ENCODE assay signal across 26 cellular contexts in genomic region chr10:78811174-78811573, GRCh38.
DNase-seq lines count a peak whose midpoint lies in the region; ATAC-seq, FAIRE-seq and TF ChIP-seq lines count a peak whose summit lies in the region.
"Had no signal": no experiment of that assay in that cellular context is flagged by ENCODE, and none has a peak within 500 bp of the region (broad histone marks: within the 10 kb centered on the region; RNA-seq: fewer than 3 reads in every experiment).

No MANE protein-coding gene starts in this region.

- no peak overlapping the region for H3K4me3 Mint-ChIP-seq in natural killer cell treated with Interleukin-12 subunit alpha and Interleukin-12 subunit beta and Interleukin-15 and Interleukin-18, amount 100 ng/mL, for 72 hours
- H3K4me3 Mint-ChIP-seq in natural killer cell: no peak overlapping the region
- H3K4me3 Mint-ChIP-seq in stimulated activated memory B cell treated with anti-CD40 and anti-IgM and Interleukin-4, amounts not matched to agents 10 μg/mL and 1 μg/mL and 100 μg/mL, for 72 hours: no peak overlapping the region
- H3K4me3 Mint-ChIP-seq: CD4-positive, alpha-beta T cell; HFFc6; IgD-negative memory B cell had no signal

- in situ Hi-C loops in K562 (cut with MboI): no loop called here

- TF ChIP-seq RAD21 in K562 (CRISPR knock-in tag; conservative IDR thresholded peaks at IDR 0.05 in 1 of 2, IDR thresholded peaks at IDR 0.05 in 1 of 2): no peak

- H3K27ac ChIP-seq in K562 (ENCODE audit: extremely low read depth, low read depth, low read length): no peak overlapping the region
- H3K27ac ChIP-seq: A549; BLaER1 treated with 17β-estradiol and CSF1 and Interleukin-3, amounts not matched to agents 10 nM and 100 nM; RWPE1 had no signal

- no peak overlapping the region for H3K9ac ChIP-seq in K562 (ENCODE audit: insufficient read depth in 1 of 2, low read depth in 2 of 2, low read length in 2 of 2)
- H3K9ac ChIP-seq: BLaER1 treated with 17β-estradiol and CSF1 and Interleukin-3, amounts not matched to agents 10 nM and 100 nM had no signal

- no peak overlapping the region for H3K4me2 ChIP-seq in K562 (ENCODE audit: insufficient read depth, low read length)
- H3K4me2 ChIP-seq: A549 had no signal

- TF ChIP-seq EP300 in K562 (IDR thresholded peaks at IDR 0.05; ENCODE audit: low read length): no peak

- TF ChIP-seq CTCF in natural killer cell (IDR thresholded peaks at IDR 0.05) (no peak), K562 (IDR thresholded peaks at IDR 0.05 in 2 of 3, conservative IDR thresholded peaks at IDR 0.05 in 1 of 3; ENCODE audit: insufficient read depth in 2 of 3, low read depth in 1 of 3, low read length in 3 of 3) (no peak), fibroblast of the aortic adventitia (IDR thresholded peaks at IDR 0.05; ENCODE audit: insufficient read depth, low read length) (no peak)

- no peaks in the 10 kb centered on the region for H3K4me1 Mint-ChIP-seq in natural killer cell treated with Interleukin-12 subunit alpha and Interleukin-12 subunit beta and Interleukin-15 and Interleukin-18, amount 100 ng/mL, for 72 hours (ENCODE audit: low read depth in 2 of 2)
- H3K4me1 Mint-ChIP-seq in natural killer cell: no peaks in the 10 kb centered on the region
- H3K4me1 Mint-ChIP-seq in stimulated activated memory B cell treated with anti-CD40 and anti-IgM and Interleukin-4, amounts not matched to agents 10 μg/mL and 1 μg/mL and 100 μg/mL, for 72 hours: no peaks in the 10 kb centered on the region
- H3K4me1 Mint-ChIP-seq: IgD-negative memory B cell had no signal

- no peak overlapping the region for H3K27ac Mint-ChIP-seq in natural killer cell treated with Interleukin-12 subunit alpha and Interleukin-12 subunit beta and Interleukin-15 and Interleukin-18, amount 100 ng/mL, for 72 hours
- no peak overlapping the region for H3K27ac Mint-ChIP-seq in natural killer cell
- no peak overlapping the region for H3K27ac Mint-ChIP-seq in stimulated activated memory B cell treated with anti-CD40 and anti-IgM and Interleukin-4, amounts not matched to agents 10 μg/mL and 1 μg/mL and 100 μg/mL, for 72 hours
- H3K27ac Mint-ChIP-seq: CD4-positive, alpha-beta T cell; HFFc6; IgD-negative memory B cell had no signal

- H3K27me3 ChIP-seq in K562 (ENCODE audit: control insufficient read depth in 2 of 2, insufficient read depth in 2 of 2, low read length in 2 of 2): peaks cover 0 to 7% of the 10 kb centered on the region in 2 experiments; a peak in 2 of 5 replicates
- H3K27me3 ChIP-seq: BLaER1 treated with 17β-estradiol and CSF1 and Interleukin-3, amounts not matched to agents 10 nM and 100 nM had no signal

- H3K4me1 ChIP-seq in K562 (replicated peaks in 1 of 2; ENCODE audit: control insufficient read depth in 2 of 2, insufficient read depth in 2 of 2, low read length in 2 of 2): no peaks in the 10 kb centered on the region
- H3K4me1 ChIP-seq: HAP-1 had no signal

- POLR2A ChIA-PET in K562 (lab: Yijun Ruan, JAX): interaction anchor here (1.3 kb wide), 1 partner anchor 9 kb away, joined by 4 read pairs; no protein-coding TSS in a partner anchor

- no peaks in the 10 kb centered on the region for H3K9me3 ChIP-seq in K562 (replicated peaks; ENCODE audit: control insufficient read depth, insufficient read depth, low read depth, low read length)
- H3K9me3 ChIP-seq: BLaER1 treated with 17β-estradiol and CSF1 and Interleukin-3, amounts not matched to agents 10 nM and 100 nM; HAP-1 had no signal

- ATAC-seq in natural killer cell treated with Interleukin-12 subunit alpha and Interleukin-12 subunit beta and Interleukin-15 and Interleukin-18, amount 100 ng/mL, for 72 hours: no peak
- ATAC-seq in natural killer cell (no peak), K562 (no peak)
- no peak for ATAC-seq in stimulated activated memory B cell treated with anti-CD40 and anti-IgM and Interleukin-4, amounts not matched to agents 10 μg/mL and 1 μg/mL and 100 μg/mL, for 72 hours
- ATAC-seq: A549, Panc1 had no signal

- H3K36me3 Mint-ChIP-seq in natural killer cell treated with Interleukin-12 subunit alpha and Interleukin-12 subunit beta and Interleukin-15 and Interleukin-18, amount 100 ng/mL, for 72 hours: no peaks in the 10 kb centered on the region
- no peaks in the 10 kb centered on the region for H3K36me3 Mint-ChIP-seq in natural killer cell
- H3K36me3 Mint-ChIP-seq in stimulated activated memory B cell treated with anti-CD40 and anti-IgM and Interleukin-4, amounts not matched to agents 10 μg/mL and 1 μg/mL and 100 μg/mL, for 72 hours: no peaks in the 10 kb centered on the region
- H3K36me3 Mint-ChIP-seq: IgD-negative memory B cell had no signal

- no peak overlapping the region for H2AFZ ChIP-seq in K562 (ENCODE audit: low read depth, low read length)

- no peak overlapping the region for H3K4me3 ChIP-seq in K562
- no peak overlapping the region for H3K4me3 ChIP-seq in fibroblast of the aortic adventitia (ENCODE audit: low read depth, low read length)
- H3K4me3 ChIP-seq: A549; BLaER1 treated with 17β-estradiol and CSF1 and Interleukin-3, amounts not matched to agents 10 nM and 100 nM; HAP-1 had no signal

- peak; percentile 5 for DNase-seq in natural killer cell treated with Interleukin-12 subunit alpha and Interleukin-12 subunit beta and Interleukin-15 and Interleukin-18, amount 100 ng/mL, for 72 hours (ENCODE audit: low spot score)
- no peak for DNase-seq in natural killer cell
- no peak for DNase-seq in K562 (ENCODE audit: extremely low read depth in 1 of 4, low spot score in 3 of 4)
- DNase-seq in fibroblast of the aortic adventitia (ENCODE audit: low read depth): peak; percentile 8
- DNase-seq in HK-2 (ENCODE audit: unreplicated experiment): no peak
- no peak for DNase-seq in activated naive CD4-positive, alpha-beta T cell treated with anti-CD3 and anti-CD28 coated beads, Interleukin-2, amount 50 U/mL, for 16 hours
- DNase-seq: AML-193; CD4-positive, alpha-beta T cell; GOT3; HFFc6; Karpas-422; NCI-H1417; NCI-H1694; NCI-H2029 treated with DMSO at 0.1 percent for 48 hours; NCI-H2227 treated with DMSO at 0.1 percent for 48 hours; NCI-H526 treated with DMSO at 0.1 percent for 48 hours; SHP77 had no signal

- FAIRE-seq in K562 (lab: Jason Lieb, UNC): no peak
- FAIRE-seq: A549, D721Med, GM18507 had no signal

- H3K9me1 ChIP-seq in K562 (ENCODE audit: control insufficient read depth, insufficient read depth, low read length): no peaks in the 10 kb centered on the region

- no peaks in the 10 kb centered on the region for H3K79me2 ChIP-seq in K562 (ENCODE audit: control insufficient read depth, insufficient read depth, low read length)

- WGBS in K562 (ENCODE audit: insufficient coverage, low coverage, missing lambda C conversion rate): 0% methylated on average over 3 of the region's 3 CpGs

- no peak for TF ChIP-seq POLR2A in K562 (conservative IDR thresholded peaks at IDR 0.05)

- no peaks in the 10 kb centered on the region for H3K9me3 Mint-ChIP-seq in natural killer cell treated with Interleukin-12 subunit alpha and Interleukin-12 subunit beta and Interleukin-15 and Interleukin-18, amount 100 ng/mL, for 72 hours
- H3K9me3 Mint-ChIP-seq in natural killer cell: no peaks in the 10 kb centered on the region
- H3K9me3 Mint-ChIP-seq in stimulated activated memory B cell treated with anti-CD40 and anti-IgM and Interleukin-4, amounts not matched to agents 10 μg/mL and 1 μg/mL and 100 μg/mL, for 72 hours: no peaks in the 10 kb centered on the region
- H3K9me3 Mint-ChIP-seq: CD4-positive, alpha-beta T cell had no signal

- H3K27me3 Mint-ChIP-seq in natural killer cell treated with Interleukin-12 subunit alpha and Interleukin-12 subunit beta and Interleukin-15 and Interleukin-18, amount 100 ng/mL, for 72 hours: peaks cover 9 to 21% of the 10 kb centered on the region in 2 donors
- H3K27me3 Mint-ChIP-seq in natural killer cell (ENCODE audit: low read depth in 2 of 2): peaks cover 6 to 36% of the 10 kb centered on the region in 2 donors
- peaks cover 16% of the 10 kb centered on the region for H3K27me3 Mint-ChIP-seq in stimulated activated memory B cell treated with anti-CD40 and anti-IgM and Interleukin-4, amounts not matched to agents 10 μg/mL and 1 μg/mL and 100 μg/mL, for 72 hours

- CTCF ChIA-PET in K562 (lab: Yijun Ruan, JAX; ENCODE audit: low intra/inter-chr PET ratio): no interaction called here

- no peaks in the 10 kb centered on the region for H3K36me3 ChIP-seq in K562 (ENCODE audit: control insufficient read depth, insufficient read depth, low read length)
- H3K36me3 ChIP-seq: BLaER1 treated with 17β-estradiol and CSF1 and Interleukin-3, amounts not matched to agents 10 nM and 100 nM; HAP-1 had no signal

- no peaks in the 10 kb centered on the region for H4K20me1 ChIP-seq in K562 (replicated peaks; ENCODE audit: control insufficient read depth, insufficient read depth, low read length)
- H4K20me1 ChIP-seq: BLaER1 treated with 17β-estradiol and CSF1 and Interleukin-3, amounts not matched to agents 10 nM and 100 nM had no signal

- intact Hi-C loops in natural killer cell (cut with micrococcal nuclease): no loop called here
- intact Hi-C loops in K562 (cut with micrococcal nuclease): no loop called here

- BruUV-seq in K562 (replicated peaks; lab: Mats Ljungman, UMichigan): no TSS peak

TF ChIP-seq in K562, 482 proteins besides CTCF, POLR2A, EP300 and RAD21:
- no peak for TF ChIP-seq HMGN3 (IDR thresholded peaks at IDR 0.05; ENCODE audit: borderline replicate concordance, extremely low read depth, insufficient read length, low read depth, low read length)
- TF ChIP-seq TAF1 (IDR thresholded peaks at IDR 0.05; ENCODE audit: control insufficient read depth, extremely low read depth, insufficient read depth, low read length, severe bottlenecking): no peak
- no peak for TF ChIP-seq MCM3 (IDR thresholded peaks at IDR 0.05)
- no peak for TF ChIP-seq NBN (IDR thresholded peaks at IDR 0.05; ENCODE audit: low read depth)
- TF ChIP-seq ZNF12 (CRISPR knock-in tag; IDR thresholded peaks at IDR 0.05): peak; percentile 90
- no peak for TF ChIP-seq ZNF143 (CRISPR knock-in tag; IDR thresholded peaks at IDR 0.05)
- TF ChIP-seq ZNF511 (CRISPR knock-in tag; IDR thresholded peaks at IDR 0.05): no peak

Comparison
In these comparisons a context has a peak if more than half of its experiments do, and no peak if none do; other contexts are left out.
1. DNase-seq: peak in natural killer cell treated with Interleukin-12 subunit alpha and Interleukin-12 subunit beta and Interleukin-15 and Interleukin-18, amount 100 ng/mL, for 72 hours (single experiment) and fibroblast of the aortic adventitia (single experiment); none in natural killer cell (single experiment), K562 (0 of 4), HK-2 (single experiment) and activated naive CD4-positive, alpha-beta T cell treated with anti-CD3 and anti-CD28 coated beads, Interleukin-2, amount 50 U/mL, for 16 hours (single experiment).